Comparison of ENCODE assay signal across 14 cellular contexts in genomic region chr1:94855307-94855700, GRCh38. TPM values are rescaled to one million over a fixed set of nuclear protein-coding genes. Genes with fewer than 3 reads are reported as not detected.
DNase-seq lines count a peak whose midpoint lies in the region; ATAC-seq and TF ChIP-seq lines count a peak whose summit lies in the region.
"Had no signal": no experiment of that assay in that cellular context is flagged by ENCODE, and none has a peak within 500 bp of the region (broad histone marks: within the 10 kb centered on the region; RNA-seq: fewer than 3 reads in every experiment).

No MANE protein-coding gene starts in this region.

- no peak overlapping the region for H3K27ac Mint-ChIP-seq in activated naive CD4-positive, alpha-beta T cell treated with anti-CD3 and anti-CD28 coated beads, Interleukin-2, amount 10 ng/mL, durations not matched to agents 7 days and 5 days
- H3K27ac Mint-ChIP-seq: activated naive CD4-positive, alpha-beta T cell treated with anti-CD3 and anti-CD28 coated beads for 36 hours had no signal

- no peaks in the 10 kb centered on the region for H3K9me3 Mint-ChIP-seq in activated naive CD4-positive, alpha-beta T cell treated with anti-CD3 and anti-CD28 coated beads, Interleukin-2, amount 10 ng/mL, durations not matched to agents 7 days and 5 days
- H3K9me3 Mint-ChIP-seq: activated naive CD4-positive, alpha-beta T cell treated with anti-CD3 and anti-CD28 coated beads for 36 hours had no signal

- no peaks in the 10 kb centered on the region for H3K36me3 Mint-ChIP-seq in activated naive CD4-positive, alpha-beta T cell treated with anti-CD3 and anti-CD28 coated beads, Interleukin-2, amount 10 ng/mL, durations not matched to agents 7 days and 5 days

- no peak overlapping the region for H3K27ac ChIP-seq in foreskin keratinocyte

- TF ChIP-seq CTCF in foreskin keratinocyte (conservative IDR thresholded peaks at IDR 0.05) (no peak), omental fat pad (IDR thresholded peaks at IDR 0.05) (no peak)

- H3K4me1 Mint-ChIP-seq in activated naive CD4-positive, alpha-beta T cell treated with anti-CD3 and anti-CD28 coated beads, Interleukin-2, amount 10 ng/mL, durations not matched to agents 7 days and 5 days, result no peaks in the 10 kb centered on the region

- peaks cover 19% of the 10 kb centered on the region for H3K4me1 ChIP-seq in foreskin keratinocyte

- no peaks in the 10 kb centered on the region for H3K27me3 ChIP-seq in foreskin keratinocyte

- CTCF ChIA-PET in activated naive CD4-positive, alpha-beta T cell treated with anti-CD3 and anti-CD28 coated beads, Interleukin-2, amount 10 ng/mL, durations not matched to agents 7 days and 5 days (lab: Charles Lee), result interaction anchor here (0.7 to 8.6 kb wide), 16 partner anchors 10 to 379 kb away, joined by 3 to 138 read pairs (median 5); partner anchors contain the start of gene RWDD3

- ATAC-seq in SK-N-SH treated with all-trans-retinoic acid at 6 μM for 48 hours (peak; percentile 62), foreskin keratinocyte (peak; percentile 53), omental fat pad (ENCODE audit: low FRiP score) (peak; percentile 67)

- H3K4me3 Mint-ChIP-seq in activated naive CD4-positive, alpha-beta T cell treated with anti-CD3 and anti-CD28 coated beads, Interleukin-2, amount 10 ng/mL, durations not matched to agents 7 days and 5 days, result no peak overlapping the region
- H3K4me3 Mint-ChIP-seq: activated naive CD4-positive, alpha-beta T cell treated with anti-CD3 and anti-CD28 coated beads for 36 hours had no signal

- H3K27me3 Mint-ChIP-seq in activated naive CD4-positive, alpha-beta T cell treated with anti-CD3 and anti-CD28 coated beads, Interleukin-2, amount 10 ng/mL, durations not matched to agents 7 days and 5 days, result peaks cover 15% of the 10 kb centered on the region

- peak; percentile 76 for DNase-seq in Daoy (ENCODE audit: low read depth)
- peak in 1 of 2 donors; percentile 88 for DNase-seq in foreskin keratinocyte
- no peak for DNase-seq in omental fat pad (ENCODE audit: low spot score)
- no peak for DNase-seq in GDM1 (lab: John Stamatoyannopoulos, UW)
- DNase-seq in activated naive CD4-positive, alpha-beta T cell treated with anti-CD3 and anti-CD28 coated beads, Interleukin-2, amount 10 ng/mL, durations not matched to agents 7 days and 5 days, result no peak
- DNase-seq in NCI-H82 treated with DMSO at 0.1 percent for 48 hours (lab: John Stamatoyannopoulos, UW; ENCODE audit: unreplicated experiment), result no peak
- no peak for DNase-seq in stimulated activated CD4-positive, alpha-beta T cell treated with anti-CD3 and anti-CD28 coated beads, Interleukin-15, amount 100 ng/mL, for 24 hours
- DNase-seq: activated CD4-positive, alpha-beta T cell treated with anti-CD3 and anti-CD28 coated beads, Interleukin-2, amount 50 U/mL, for 1 hour; GOT3; NCI-H526 treated with DMSO at 0.1 percent for 48 hours; stimulated activated CD4-positive, alpha-beta T cell treated with anti-CD3 and anti-CD28 coated beads, Interleukin-2, amount 100 ng/mL, for 24 hours had no signal

TF ChIP-seq in SK-N-SH treated with all-trans-retinoic acid at 6 μM for 48 hours, 23 proteins besides CTCF, POLR2A, EP300 and RAD21:
- TF ChIP-seq ZC3H10 (CRISPR knock-in tag; IDR thresholded peaks at IDR 0.05), result no peak
- no peak for TF ChIP-seq ZFP30 (CRISPR knock-in tag; IDR thresholded peaks at IDR 0.05)
- TF ChIP-seq, protein P1, sequence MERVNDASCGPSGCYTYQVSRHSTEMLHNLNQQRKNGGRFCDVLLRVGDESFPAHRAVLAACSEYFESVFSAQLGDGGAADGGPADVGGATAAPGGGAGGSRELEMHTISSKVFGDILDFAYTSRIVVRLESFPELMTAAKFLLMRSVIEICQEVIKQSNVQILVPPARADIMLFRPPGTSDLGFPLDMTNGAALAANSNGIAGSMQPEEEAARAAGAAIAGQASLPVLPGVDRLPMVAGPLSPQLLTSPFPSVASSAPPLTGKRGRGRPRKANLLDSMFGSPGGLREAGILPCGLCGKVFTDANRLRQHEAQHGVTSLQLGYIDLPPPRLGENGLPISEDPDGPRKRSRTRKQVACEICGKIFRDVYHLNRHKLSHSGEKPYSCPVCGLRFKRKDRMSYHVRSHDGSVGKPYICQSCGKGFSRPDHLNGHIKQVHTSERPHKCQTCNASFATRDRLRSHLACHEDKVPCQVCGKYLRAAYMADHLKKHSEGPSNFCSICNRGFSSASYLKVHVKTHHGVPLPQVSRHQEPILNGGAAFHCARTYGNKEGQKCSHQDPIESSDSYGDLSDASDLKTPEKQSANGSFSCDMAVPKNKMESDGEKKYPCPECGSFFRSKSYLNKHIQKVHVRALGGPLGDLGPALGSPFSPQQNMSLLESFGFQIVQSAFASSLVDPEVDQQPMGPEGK (CRISPR knock-in tag; IDR thresholded peaks at IDR 0.05; ENCODE audit: borderline replicate concordance), result no peak
- no peak for TF ChIP-seq OSR1 (CRISPR knock-in tag; IDR thresholded peaks at IDR 0.05)
- no peak for TF ChIP-seq ESRRG (CRISPR knock-in tag; IDR thresholded peaks at IDR 0.05)
- no peak for TF ChIP-seq ZNF8 (CRISPR knock-in tag; IDR thresholded peaks at IDR 0.05)
- no peak for TF ChIP-seq ARNTL (CRISPR knock-in tag; IDR thresholded peaks at IDR 0.05; ENCODE audit: borderline replicate concordance, low read depth)
- TF ChIP-seq, protein P2, sequence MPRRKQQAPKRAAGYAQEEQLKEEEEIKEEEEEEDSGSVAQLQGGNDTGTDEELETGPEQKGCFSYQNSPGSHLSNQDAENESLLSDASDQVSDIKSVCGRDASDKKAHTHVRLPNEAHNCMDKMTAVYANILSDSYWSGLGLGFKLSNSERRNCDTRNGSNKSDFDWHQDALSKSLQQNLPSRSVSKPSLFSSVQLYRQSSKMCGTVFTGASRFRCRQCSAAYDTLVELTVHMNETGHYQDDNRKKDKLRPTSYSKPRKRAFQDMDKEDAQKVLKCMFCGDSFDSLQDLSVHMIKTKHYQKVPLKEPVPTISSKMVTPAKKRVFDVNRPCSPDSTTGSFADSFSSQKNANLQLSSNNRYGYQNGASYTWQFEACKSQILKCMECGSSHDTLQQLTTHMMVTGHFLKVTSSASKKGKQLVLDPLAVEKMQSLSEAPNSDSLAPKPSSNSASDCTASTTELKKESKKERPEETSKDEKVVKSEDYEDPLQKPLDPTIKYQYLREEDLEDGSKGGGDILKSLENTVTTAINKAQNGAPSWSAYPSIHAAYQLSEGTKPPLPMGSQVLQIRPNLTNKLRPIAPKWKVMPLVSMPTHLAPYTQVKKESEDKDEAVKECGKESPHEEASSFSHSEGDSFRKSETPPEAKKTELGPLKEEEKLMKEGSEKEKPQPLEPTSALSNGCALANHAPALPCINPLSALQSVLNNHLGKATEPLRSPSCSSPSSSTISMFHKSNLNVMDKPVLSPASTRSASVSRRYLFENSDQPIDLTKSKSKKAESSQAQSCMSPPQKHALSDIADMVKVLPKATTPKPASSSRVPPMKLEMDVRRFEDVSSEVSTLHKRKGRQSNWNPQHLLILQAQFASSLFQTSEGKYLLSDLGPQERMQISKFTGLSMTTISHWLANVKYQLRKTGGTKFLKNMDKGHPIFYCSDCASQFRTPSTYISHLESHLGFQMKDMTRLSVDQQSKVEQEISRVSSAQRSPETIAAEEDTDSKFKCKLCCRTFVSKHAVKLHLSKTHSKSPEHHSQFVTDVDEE (CRISPR knock-in tag; IDR thresholded peaks at IDR 0.05), result no peak
- no peak for TF ChIP-seq TOX (CRISPR knock-in tag; IDR thresholded peaks at IDR 0.05; ENCODE audit: borderline replicate concordance)
- TF ChIP-seq, protein P3, sequence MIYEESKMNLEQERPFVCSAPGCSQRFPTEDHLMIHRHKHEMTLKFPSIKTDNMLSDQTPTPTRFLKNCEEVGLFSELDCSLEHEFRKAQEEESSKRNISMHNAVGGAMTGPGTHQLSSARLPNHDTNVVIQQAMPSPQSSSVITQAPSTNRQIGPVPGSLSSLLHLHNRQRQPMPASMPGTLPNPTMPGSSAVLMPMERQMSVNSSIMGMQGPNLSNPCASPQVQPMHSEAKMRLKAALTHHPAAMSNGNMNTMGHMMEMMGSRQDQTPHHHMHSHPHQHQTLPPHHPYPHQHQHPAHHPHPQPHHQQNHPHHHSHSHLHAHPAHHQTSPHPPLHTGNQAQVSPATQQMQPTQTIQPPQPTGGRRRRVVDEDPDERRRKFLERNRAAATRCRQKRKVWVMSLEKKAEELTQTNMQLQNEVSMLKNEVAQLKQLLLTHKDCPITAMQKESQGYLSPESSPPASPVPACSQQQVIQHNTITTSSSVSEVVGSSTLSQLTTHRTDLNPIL (CRISPR knock-in tag; IDR thresholded peaks at IDR 0.05; ENCODE audit: low read depth), result no peak
- TF ChIP-seq PPARA (CRISPR knock-in tag; IDR thresholded peaks at IDR 0.05; ENCODE audit: borderline replicate concordance), result no peak
TF ChIP-seq in SK-N-SH treated with all-trans-retinoic acid at 6 μM for 48 hours: peak in this region for 0.

RNA-seq across cellular contexts. Expression of gene SLC44A3, which starts 35.1 kb away (rescaled TPM):
- total RNA-seq in Daoy (2014; rRNA removed; shearing (Covaris generic)), result 0.09 and 0.80 TPM in 2 replicates
- total RNA-seq in foreskin keratinocyte (2.0 and 2.1 TPM in 2 replicates), omental fat pad (1 to 10 TPM; 1.3 to 1.9 (median 1.4) TPM)
- polyA plus RNA-seq in foreskin keratinocyte, result 2.1 and 2.8 TPM in 2 replicates
- total RNA-seq: activated naive CD4-positive, alpha-beta T cell treated with anti-CD3 and anti-CD28 coated beads for 36 hours had no signal
- polyA plus RNA-seq: neural cell had no signal
